Comparison of ENCODE assay signal across 1 cellular context in the genomic region with DNA sequence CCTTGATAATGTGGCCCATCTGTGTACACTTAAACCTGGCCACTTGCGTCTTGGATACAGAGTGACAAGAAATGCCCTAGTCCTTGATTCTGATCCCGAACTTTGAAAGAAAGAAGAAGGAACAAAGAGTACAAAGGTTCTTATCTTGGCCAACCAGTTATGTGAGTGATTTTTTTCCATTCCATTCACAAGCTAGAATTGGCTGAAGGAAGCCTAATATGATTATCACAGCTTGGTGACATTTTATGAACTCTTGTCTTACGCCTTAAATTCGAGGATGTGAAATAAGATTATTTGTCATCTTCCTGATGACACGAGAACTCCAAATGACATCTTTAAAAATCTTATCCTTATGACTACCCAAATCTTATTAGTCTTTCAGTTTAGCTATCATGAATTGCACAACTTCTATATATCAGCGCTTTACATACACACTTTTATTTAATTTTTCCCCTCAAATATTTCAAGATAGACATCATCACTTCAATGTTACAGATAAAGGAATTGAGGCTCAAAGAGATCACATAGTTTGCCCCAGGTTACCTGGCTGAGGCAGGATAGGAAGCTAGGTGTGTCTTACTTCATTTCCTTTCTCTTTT.
TF ChIP-seq lines count a peak whose summit lies in the region.

No MANE protein-coding gene starts in this region.

TF ChIP-seq in K562, 482 proteins besides CTCF, POLR2A, EP300 and RAD21 (continued from another document and continues in another):
- TF ChIP-seq, protein P1, sequence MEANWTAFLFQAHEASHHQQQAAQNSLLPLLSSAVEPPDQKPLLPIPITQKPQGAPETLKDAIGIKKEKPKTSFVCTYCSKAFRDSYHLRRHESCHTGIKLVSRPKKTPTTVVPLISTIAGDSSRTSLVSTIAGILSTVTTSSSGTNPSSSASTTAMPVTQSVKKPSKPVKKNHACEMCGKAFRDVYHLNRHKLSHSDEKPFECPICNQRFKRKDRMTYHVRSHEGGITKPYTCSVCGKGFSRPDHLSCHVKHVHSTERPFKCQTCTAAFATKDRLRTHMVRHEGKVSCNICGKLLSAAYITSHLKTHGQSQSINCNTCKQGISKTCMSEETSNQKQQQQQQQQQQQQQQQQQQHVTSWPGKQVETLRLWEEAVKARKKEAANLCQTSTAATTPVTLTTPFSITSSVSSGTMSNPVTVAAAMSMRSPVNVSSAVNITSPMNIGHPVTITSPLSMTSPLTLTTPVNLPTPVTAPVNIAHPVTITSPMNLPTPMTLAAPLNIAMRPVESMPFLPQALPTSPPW (CRISPR knock-in tag; IDR thresholded peaks at IDR 0.05), result no peak
- TF ChIP-seq NELFE (IDR thresholded peaks at IDR 0.05; ENCODE audit: insufficient read depth, insufficient read length) (no peak), CBX5 (IDR thresholded peaks at IDR 0.05; ENCODE audit: borderline replicate concordance, low read depth) (no peak), TCF7 (IDR thresholded peaks at IDR 0.05; ENCODE audit: borderline replicate concordance) (no peak), CHD1 (IDR thresholded peaks at IDR 0.05; ENCODE audit: low read length) (no peak), MCM2 (IDR thresholded peaks at IDR 0.05; ENCODE audit: low read depth) (no peak), POLR2AphosphoS2 (IDR thresholded peaks at IDR 0.05; ENCODE audit: low read length) (no peak), TAL1 (IDR thresholded peaks at IDR 0.05) (peak; percentile 66), ZNF695 (CRISPR knock-in tag; IDR thresholded peaks at IDR 0.05) (no peak), POLR2B (IDR thresholded peaks at IDR 0.05; ENCODE audit: low read depth, partially characterized antibody) (no peak), BRD4 (IDR thresholded peaks at IDR 0.05) (no peak), HOXB6 (CRISPR knock-in tag; IDR thresholded peaks at IDR 0.05; ENCODE audit: borderline replicate concordance) (no peak), MTA2 (IDR thresholded peaks at IDR 0.05; ENCODE audit: low read depth) (peak; percentile 46), FOXA1 (IDR thresholded peaks at IDR 0.05; ENCODE audit: borderline replicate concordance) (no peak), CCNT2 (IDR thresholded peaks at IDR 0.05; ENCODE audit: borderline replicate concordance, extremely low read depth, insufficient read length, low read depth, low read length) (peak; percentile 70), MYNN (IDR thresholded peaks at IDR 0.05) (no peak), MYNN (CRISPR knock-in tag; IDR thresholded peaks at IDR 0.05) (no peak), RBFOX2 (IDR thresholded peaks at IDR 0.05; ENCODE audit: low read depth, low read length) (no peak), PCBP1 (IDR thresholded peaks at IDR 0.05; ENCODE audit: low read depth, low read length, poor library complexity, severe bottlenecking) (no peak), GABPB1 (CRISPR knock-in tag; IDR thresholded peaks at IDR 0.05) (no peak), CEBPG (CRISPR knock-in tag; IDR thresholded peaks at IDR 0.05) (no peak), CEBPG (tag; conservative IDR thresholded peaks at IDR 0.05 in 1 of 2, IDR thresholded peaks at IDR 0.05 in 1 of 2) (peak; percentile 20 to 63; a peak in 3 of 4 replicates), BMI1 (IDR thresholded peaks at IDR 0.05; ENCODE audit: low read length) (no peak), CHCHD3 (CRISPR knock-in tag; IDR thresholded peaks at IDR 0.05) (no peak), JUNB (CRISPR knock-in tag; conservative IDR thresholded peaks at IDR 0.05) (no peak), SAFB (IDR thresholded peaks at IDR 0.05; ENCODE audit: borderline replicate concordance, low read depth, low read length) (no peak), NCOA6 (IDR thresholded peaks at IDR 0.05) (no peak), HCFC1 (IDR thresholded peaks at IDR 0.05; ENCODE audit: low read depth, low read length) (no peak), FOXA3 (CRISPR knock-in tag; conservative IDR thresholded peaks at IDR 0.05 in 1 of 2, IDR thresholded peaks at IDR 0.05 in 1 of 2) (no peak), NCOR1 (IDR thresholded peaks at IDR 0.05) (0 out of 2 replicates have a peak, but pooled peaks have one; percentile 30), TRIM24 (IDR thresholded peaks at IDR 0.05) (no peak), ZNF75A (CRISPR knock-in tag; IDR thresholded peaks at IDR 0.05) (no peak), HDAC1 (IDR thresholded peaks at IDR 0.05) (peak in 1 of 2 experiments; percentile 23; a peak in 1 of 4 replicates), ZNF134 (CRISPR knock-in tag; conservative IDR thresholded peaks at IDR 0.05) (no peak), GABPA (tag; conservative IDR thresholded peaks at IDR 0.05; ENCODE audit: low read depth) (no peak), MEF2D (tag; conservative IDR thresholded peaks at IDR 0.05; ENCODE audit: low read depth) (no peak), MEIS2 (IDR thresholded peaks at IDR 0.05; ENCODE audit: partially characterized antibody) (peak; percentile 39), MTF1 (CRISPR knock-in tag; IDR thresholded peaks at IDR 0.05; ENCODE audit: borderline replicate concordance) (no peak), HNRNPUL1 (IDR thresholded peaks at IDR 0.05; ENCODE audit: low read length) (no peak), DIDO1 (tag; IDR thresholded peaks at IDR 0.05; ENCODE audit: low read depth) (no peak), SMARCE1 (IDR thresholded peaks at IDR 0.05) (peak; percentile 55; the same call in 1 of the 2 replicates), ZNF408 (CRISPR knock-in tag; IDR thresholded peaks at IDR 0.05; ENCODE audit: low read depth) (no peak), WHSC1 (IDR thresholded peaks at IDR 0.05; ENCODE audit: low read length) (no peak), PTTG1 (tag; IDR thresholded peaks at IDR 0.05; ENCODE audit: low read depth) (no peak), ELF2 (CRISPR knock-in tag; IDR thresholded peaks at IDR 0.05) (no peak), CTBP1 (IDR thresholded peaks at IDR 0.05; ENCODE audit: borderline replicate concordance) (no peak), BDP1 (IDR thresholded peaks at IDR 0.05; ENCODE audit: insufficient read depth, insufficient read length) (no peak), SMAD3 (CRISPR knock-in tag; conservative IDR thresholded peaks at IDR 0.05) (no peak)
- TF ChIP-seq, protein P2, sequence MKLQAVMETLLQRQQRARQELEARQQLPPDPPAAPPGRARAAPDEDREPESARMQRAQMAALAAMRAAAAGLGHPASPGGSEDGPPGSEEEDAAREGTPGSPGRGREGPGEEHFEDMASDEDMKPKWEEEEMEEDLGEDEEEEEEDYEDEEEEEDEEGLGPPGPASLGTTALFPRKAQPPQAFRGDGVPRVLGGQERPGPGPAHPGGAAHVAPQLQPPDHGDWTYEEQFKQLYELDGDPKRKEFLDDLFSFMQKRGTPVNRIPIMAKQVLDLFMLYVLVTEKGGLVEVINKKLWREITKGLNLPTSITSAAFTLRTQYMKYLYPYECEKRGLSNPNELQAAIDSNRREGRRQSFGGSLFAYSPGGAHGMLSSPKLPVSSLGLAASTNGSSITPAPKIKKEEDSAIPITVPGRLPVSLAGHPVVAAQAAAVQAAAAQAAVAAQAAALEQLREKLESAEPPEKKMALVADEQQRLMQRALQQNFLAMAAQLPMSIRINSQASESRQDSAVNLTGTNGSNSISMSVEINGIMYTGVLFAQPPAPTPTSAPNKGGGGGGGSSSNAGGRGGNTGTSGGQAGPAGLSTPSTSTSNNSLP (IDR thresholded peaks at IDR 0.05; ENCODE audit: borderline replicate concordance, low read depth, low read length), result no peak
- TF ChIP-seq, protein P3, sequence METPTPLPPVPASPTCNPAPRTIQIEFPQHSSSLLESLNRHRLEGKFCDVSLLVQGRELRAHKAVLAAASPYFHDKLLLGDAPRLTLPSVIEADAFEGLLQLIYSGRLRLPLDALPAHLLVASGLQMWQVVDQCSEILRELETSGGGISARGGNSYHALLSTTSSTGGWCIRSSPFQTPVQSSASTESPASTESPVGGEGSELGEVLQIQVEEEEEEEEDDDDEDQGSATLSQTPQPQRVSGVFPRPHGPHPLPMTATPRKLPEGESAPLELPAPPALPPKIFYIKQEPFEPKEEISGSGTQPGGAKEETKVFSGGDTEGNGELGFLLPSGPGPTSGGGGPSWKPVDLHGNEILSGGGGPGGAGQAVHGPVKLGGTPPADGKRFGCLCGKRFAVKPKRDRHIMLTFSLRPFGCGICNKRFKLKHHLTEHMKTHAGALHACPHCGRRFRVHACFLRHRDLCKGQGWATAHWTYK (CRISPR knock-in tag; IDR thresholded peaks at IDR 0.05), result no peak
- TF ChIP-seq, protein P4, sequence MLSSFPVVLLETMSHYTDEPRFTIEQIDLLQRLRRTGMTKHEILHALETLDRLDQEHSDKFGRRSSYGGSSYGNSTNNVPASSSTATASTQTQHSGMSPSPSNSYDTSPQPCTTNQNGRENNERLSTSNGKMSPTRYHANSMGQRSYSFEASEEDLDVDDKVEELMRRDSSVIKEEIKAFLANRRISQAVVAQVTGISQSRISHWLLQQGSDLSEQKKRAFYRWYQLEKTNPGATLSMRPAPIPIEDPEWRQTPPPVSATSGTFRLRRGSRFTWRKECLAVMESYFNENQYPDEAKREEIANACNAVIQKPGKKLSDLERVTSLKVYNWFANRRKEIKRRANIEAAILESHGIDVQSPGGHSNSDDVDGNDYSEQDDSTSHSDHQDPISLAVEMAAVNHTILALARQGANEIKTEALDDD (IDR thresholded peaks at IDR 0.05), result no peak
- TF ChIP-seq, protein P5, sequence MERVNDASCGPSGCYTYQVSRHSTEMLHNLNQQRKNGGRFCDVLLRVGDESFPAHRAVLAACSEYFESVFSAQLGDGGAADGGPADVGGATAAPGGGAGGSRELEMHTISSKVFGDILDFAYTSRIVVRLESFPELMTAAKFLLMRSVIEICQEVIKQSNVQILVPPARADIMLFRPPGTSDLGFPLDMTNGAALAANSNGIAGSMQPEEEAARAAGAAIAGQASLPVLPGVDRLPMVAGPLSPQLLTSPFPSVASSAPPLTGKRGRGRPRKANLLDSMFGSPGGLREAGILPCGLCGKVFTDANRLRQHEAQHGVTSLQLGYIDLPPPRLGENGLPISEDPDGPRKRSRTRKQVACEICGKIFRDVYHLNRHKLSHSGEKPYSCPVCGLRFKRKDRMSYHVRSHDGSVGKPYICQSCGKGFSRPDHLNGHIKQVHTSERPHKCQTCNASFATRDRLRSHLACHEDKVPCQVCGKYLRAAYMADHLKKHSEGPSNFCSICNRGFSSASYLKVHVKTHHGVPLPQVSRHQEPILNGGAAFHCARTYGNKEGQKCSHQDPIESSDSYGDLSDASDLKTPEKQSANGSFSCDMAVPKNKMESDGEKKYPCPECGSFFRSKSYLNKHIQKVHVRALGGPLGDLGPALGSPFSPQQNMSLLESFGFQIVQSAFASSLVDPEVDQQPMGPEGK (CRISPR knock-in tag; IDR thresholded peaks at IDR 0.05; ENCODE audit: borderline replicate concordance), result no peak
- TF ChIP-seq, protein P6, sequence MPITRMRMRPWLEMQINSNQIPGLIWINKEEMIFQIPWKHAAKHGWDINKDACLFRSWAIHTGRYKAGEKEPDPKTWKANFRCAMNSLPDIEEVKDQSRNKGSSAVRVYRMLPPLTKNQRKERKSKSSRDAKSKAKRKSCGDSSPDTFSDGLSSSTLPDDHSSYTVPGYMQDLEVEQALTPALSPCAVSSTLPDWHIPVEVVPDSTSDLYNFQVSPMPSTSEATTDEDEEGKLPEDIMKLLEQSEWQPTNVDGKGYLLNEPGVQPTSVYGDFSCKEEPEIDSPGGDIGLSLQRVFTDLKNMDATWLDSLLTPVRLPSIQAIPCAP (CRISPR knock-in tag; IDR thresholded peaks at IDR 0.05; ENCODE audit: borderline replicate concordance), result no peak
- TF ChIP-seq, protein P7, sequence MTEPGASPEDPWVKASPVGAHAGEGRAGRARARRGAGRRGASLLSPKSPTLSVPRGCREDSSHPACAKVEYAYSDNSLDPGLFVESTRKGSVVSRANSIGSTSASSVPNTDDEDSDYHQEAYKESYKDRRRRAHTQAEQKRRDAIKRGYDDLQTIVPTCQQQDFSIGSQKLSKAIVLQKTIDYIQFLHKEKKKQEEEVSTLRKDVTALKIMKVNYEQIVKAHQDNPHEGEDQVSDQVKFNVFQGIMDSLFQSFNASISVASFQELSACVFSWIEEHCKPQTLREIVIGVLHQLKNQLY (CRISPR knock-in tag; conservative IDR thresholded peaks at IDR 0.05), result no peak
- TF ChIP-seq, protein P8, sequence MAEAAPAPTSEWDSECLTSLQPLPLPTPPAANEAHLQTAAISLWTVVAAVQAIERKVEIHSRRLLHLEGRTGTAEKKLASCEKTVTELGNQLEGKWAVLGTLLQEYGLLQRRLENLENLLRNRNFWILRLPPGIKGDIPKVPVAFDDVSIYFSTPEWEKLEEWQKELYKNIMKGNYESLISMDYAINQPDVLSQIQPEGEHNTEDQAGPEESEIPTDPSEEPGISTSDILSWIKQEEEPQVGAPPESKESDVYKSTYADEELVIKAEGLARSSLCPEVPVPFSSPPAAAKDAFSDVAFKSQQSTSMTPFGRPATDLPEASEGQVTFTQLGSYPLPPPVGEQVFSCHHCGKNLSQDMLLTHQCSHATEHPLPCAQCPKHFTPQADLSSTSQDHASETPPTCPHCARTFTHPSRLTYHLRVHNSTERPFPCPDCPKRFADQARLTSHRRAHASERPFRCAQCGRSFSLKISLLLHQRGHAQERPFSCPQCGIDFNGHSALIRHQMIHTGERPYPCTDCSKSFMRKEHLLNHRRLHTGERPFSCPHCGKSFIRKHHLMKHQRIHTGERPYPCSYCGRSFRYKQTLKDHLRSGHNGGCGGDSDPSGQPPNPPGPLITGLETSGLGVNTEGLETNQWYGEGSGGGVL (CRISPR knock-in tag; IDR thresholded peaks at IDR 0.05), result no peak
- TF ChIP-seq, protein P9, sequence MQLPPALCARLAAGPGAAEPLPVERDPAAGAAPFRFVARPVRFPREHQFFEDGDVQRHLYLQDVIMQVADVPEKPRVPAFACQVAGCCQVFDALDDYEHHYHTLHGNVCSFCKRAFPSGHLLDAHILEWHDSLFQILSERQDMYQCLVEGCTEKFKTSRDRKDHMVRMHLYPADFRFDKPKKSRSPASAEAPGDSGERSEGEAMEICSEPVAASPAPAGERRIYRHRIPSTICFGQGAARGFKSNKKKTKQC (CRISPR knock-in tag; IDR thresholded peaks at IDR 0.05), result no peak
- TF ChIP-seq, protein P10, sequence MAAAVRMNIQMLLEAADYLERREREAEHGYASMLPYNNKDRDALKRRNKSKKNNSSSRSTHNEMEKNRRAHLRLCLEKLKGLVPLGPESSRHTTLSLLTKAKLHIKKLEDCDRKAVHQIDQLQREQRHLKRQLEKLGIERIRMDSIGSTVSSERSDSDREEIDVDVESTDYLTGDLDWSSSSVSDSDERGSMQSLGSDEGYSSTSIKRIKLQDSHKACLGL (CRISPR knock-in tag; IDR thresholded peaks at IDR 0.05; ENCODE audit: borderline replicate concordance, poor library complexity, severe bottlenecking), result no peak
- TF ChIP-seq, protein P11, sequence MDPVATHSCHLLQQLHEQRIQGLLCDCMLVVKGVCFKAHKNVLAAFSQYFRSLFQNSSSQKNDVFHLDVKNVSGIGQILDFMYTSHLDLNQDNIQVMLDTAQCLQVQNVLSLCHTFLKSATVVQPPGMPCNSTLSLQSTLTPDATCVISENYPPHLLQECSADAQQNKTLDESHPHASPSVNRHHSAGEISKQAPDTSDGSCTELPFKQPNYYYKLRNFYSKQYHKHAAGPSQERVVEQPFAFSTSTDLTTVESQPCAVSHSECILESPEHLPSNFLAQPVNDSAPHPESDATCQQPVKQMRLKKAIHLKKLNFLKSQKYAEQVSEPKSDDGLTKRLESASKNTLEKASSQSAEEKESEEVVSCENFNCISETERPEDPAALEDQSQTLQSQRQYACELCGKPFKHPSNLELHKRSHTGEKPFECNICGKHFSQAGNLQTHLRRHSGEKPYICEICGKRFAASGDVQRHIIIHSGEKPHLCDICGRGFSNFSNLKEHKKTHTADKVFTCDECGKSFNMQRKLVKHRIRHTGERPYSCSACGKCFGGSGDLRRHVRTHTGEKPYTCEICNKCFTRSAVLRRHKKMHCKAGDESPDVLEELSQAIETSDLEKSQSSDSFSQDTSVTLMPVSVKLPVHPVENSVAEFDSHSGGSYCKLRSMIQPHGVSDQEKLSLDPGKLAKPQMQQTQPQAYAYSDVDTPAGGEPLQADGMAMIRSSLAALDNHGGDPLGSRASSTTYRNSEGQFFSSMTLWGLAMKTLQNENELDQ (CRISPR knock-in tag; IDR thresholded peaks at IDR 0.05; ENCODE audit: borderline replicate concordance), result no peak
